6 cellular contexts compared by ENCODE assay signal in genomic region chr10:117777222-117777621, GRCh38.
DNase-seq lines count a peak whose midpoint lies in the region; TF ChIP-seq lines count a peak whose summit lies in the region.
"Not testable (repeated sequence)": the region's sequence is repeated elsewhere in the genome, so short reads cannot be mapped to it uniquely, and the experiment has no call there.

No MANE protein-coding gene starts in this region.

- H3K36me3 ChIP-seq in endodermal cell (ENCODE audit: control insufficient read depth, insufficient read depth, low read length); kidney epithelial cell (ENCODE audit: control insufficient read depth, insufficient read depth, low read length): not testable (repeated sequence)

- not testable (repeated sequence) for H3K4me3 ChIP-seq in endodermal cell (ENCODE audit: low read length); kidney epithelial cell (ENCODE audit: low read depth, low read length)

- H3K27ac Mint-ChIP-seq in endodermal cell; osteocyte (ENCODE audit: unreplicated experiment): not testable (repeated sequence)

- H3K4me1 Mint-ChIP-seq in endodermal cell; osteocyte (ENCODE audit: unreplicated experiment): not testable (repeated sequence)

- not testable (repeated sequence) for TF ChIP-seq CTCF in endodermal cell (conservative IDR thresholded peaks at IDR 0.05); kidney epithelial cell (IDR thresholded peaks at IDR 0.05; ENCODE audit: insufficient read depth, low read length, poor library complexity, severe bottlenecking); osteocyte (IDR thresholded peaks at IDR 0.05)

- in situ Hi-C loops in Caki2 (cut with HindIII; ENCODE audit: low pct_unique_long_range_greater_than_20kb, low sequenced_read_pairs), result not testable (repeated sequence)

- peaks cover 50% of the 10 kb centered on the region for H3K27me3 Mint-ChIP-seq in endodermal cell (ENCODE audit: insufficient read depth)
- not testable (repeated sequence) for H3K27me3 Mint-ChIP-seq in osteocyte (ENCODE audit: unreplicated experiment)

- H3K9me3 ChIP-seq in endodermal cell (ENCODE audit: control insufficient read depth, low read length), result not testable (repeated sequence)

- not testable (repeated sequence) for H3K36me3 Mint-ChIP-seq in endodermal cell (ENCODE audit: low read depth); osteocyte (ENCODE audit: unreplicated experiment)

- WGBS in endodermal cell (ENCODE audit: insufficient coverage in 1 of 2, insufficient read length in 1 of 2), 2 experiments, result 82 to 95% methylated on average over 3 to 4 of the region's 5 CpGs

- not testable (repeated sequence) for H3K4me1 ChIP-seq in endodermal cell (ENCODE audit: control insufficient read depth, insufficient read depth, low read length)

- not testable (repeated sequence) for H3K27me3 ChIP-seq in endodermal cell (ENCODE audit: control insufficient read depth, insufficient read depth, low read length, poor library complexity, severe bottlenecking); kidney epithelial cell (ENCODE audit: control insufficient read depth, insufficient read depth, low read length)

- not testable (repeated sequence) for H3K27ac ChIP-seq in endodermal cell (ENCODE audit: low read depth, low read length)

- H3K9ac ChIP-seq in endodermal cell (ENCODE audit: extremely low read depth, low read length, poor library complexity, severe bottlenecking), result not testable (repeated sequence)

- H3K4me3 Mint-ChIP-seq in endodermal cell; osteocyte (ENCODE audit: unreplicated experiment): not testable (repeated sequence)

- H3K9me3 Mint-ChIP-seq in endodermal cell; osteocyte (ENCODE audit: unreplicated experiment): not testable (repeated sequence)

- DNase-seq in Caki2 (ENCODE audit: low read depth) (peak; percentile 60), endodermal cell (peak; percentile 7), glomerular visceral epithelial cell (ENCODE audit: extremely low spot score) (peak; percentile 4), kidney epithelial cell (ENCODE audit: low read depth) (peak; percentile 57), kidney tubule cell (ENCODE audit: low spot score) (peak; percentile 88), osteocyte (ENCODE audit: extremely low spot score, unreplicated experiment) (peak; percentile 17)

Comparison
In these comparisons a context has a peak if more than half of its experiments do, and no peak if none do; other contexts are left out.
1. DNase-seq: peak in every context shown above with its lines; median percentile 88 in kidney tubule cell; 60 in Caki2; 57 in kidney epithelial cell; 17 in osteocyte; 7 in endodermal cell; 4 in glomerular visceral epithelial cell.